8 cellular contexts compared by ENCODE assay signal in genomic region chr16:28823291-28823718, GRCh38. TPM values are rescaled to one million over a fixed set of nuclear protein-coding genes. Genes with fewer than 3 reads are reported as not detected.
DNase-seq lines count a peak whose midpoint lies in the region; ATAC-seq and TF ChIP-seq lines count a peak whose summit lies in the region.

No MANE protein-coding gene starts in this region.

- intact Hi-C loops in Panc1 (cut with micrococcal nuclease; ENCODE audit: unreplicated experiment): no loop called here

- H3K27me3 ChIP-seq in Panc1 (ENCODE audit: control insufficient read depth, insufficient read depth, low read length): no peaks in the 10 kb centered on the region

- TF ChIP-seq CTCF in AG09309 (IDR thresholded peaks at IDR 0.05; ENCODE audit: control insufficient read depth, insufficient read depth, low read depth, low read length, missing control alignments) (no peak), Panc1 (IDR thresholded peaks at IDR 0.05) (no peak), endothelial cell (IDR thresholded peaks at IDR 0.05; ENCODE audit: unreplicated experiment) (no peak), nephron progenitor cell (IDR thresholded peaks at IDR 0.05) (no peak)

- in situ Hi-C loops in Panc1 (cut with HindIII; ENCODE audit: low pct_unique_long_range_greater_than_20kb, low sequenced_read_pairs): no loop called here

- H3K4me1 ChIP-seq in Panc1 (ENCODE audit: control insufficient read depth, insufficient read depth, low read length): peaks cover 26% of the 10 kb centered on the region

- H3K27ac Mint-ChIP-seq in endothelial cell (ENCODE audit: unreplicated experiment) (no peak overlapping the region), nephron progenitor cell (no peak overlapping the region)

- peaks cover 10% of the 10 kb centered on the region for H3K4me1 Mint-ChIP-seq in endothelial cell (ENCODE audit: unreplicated experiment)
- peaks cover 46% of the 10 kb centered on the region for H3K4me1 Mint-ChIP-seq in nephron progenitor cell

- H3K4me3 ChIP-seq in AG09309 (ENCODE audit: control insufficient read depth, low read depth, low read length) (peak overlapping the region; percentile 71), Panc1 (ENCODE audit: low read depth in 2 of 2, low read length in 2 of 2) (peak overlapping the region; percentile 73 to 77)

- ATAC-seq in GM21381 (IDR thresholded peaks at IDR 0.05; ENCODE audit: unreplicated experiment): peak; percentile 2
- ATAC-seq in Panc1: no peak

- no TSS peak for BruUV-seq in Panc1 (replicated peaks; lab: Mats Ljungman, UMichigan)

- H3K27me3 Mint-ChIP-seq in endothelial cell (ENCODE audit: unreplicated experiment): peaks cover 14% of the 10 kb centered on the region
- peaks cover 4% of the 10 kb centered on the region for H3K27me3 Mint-ChIP-seq in nephron progenitor cell (ENCODE audit: low read depth, poor library complexity)

- POLR2A ChIA-PET in Panc1 (lab: Charles Lee): no interaction called here

- H3K36me3 ChIP-seq in Panc1 (ENCODE audit: control insufficient read depth, insufficient read depth, low read length): peaks cover 36% of the 10 kb centered on the region

- H3K9me3 ChIP-seq in Panc1 (ENCODE audit: control insufficient read depth, insufficient read depth, low read depth, low read length): no peaks in the 10 kb centered on the region

- DNase-seq in AG09309 (ENCODE audit: low read depth) (no peak), Panc1 (ENCODE audit: low read depth, low spot score) (no peak), endothelial cell (ENCODE audit: low spot score) (peak; percentile 42), nephron progenitor cell (peak; percentile 54), NCI-H526 treated with DMSO at 0.1 percent for 48 hours (lab: John Stamatoyannopoulos, UW) (no peak), A172 (ENCODE audit: low spot score) (no peak), cerebellar cortex (ENCODE audit: low spot score) (no peak)

- H3K4me3 Mint-ChIP-seq in endothelial cell (ENCODE audit: unreplicated experiment): no peak overlapping the region
- peak overlapping the region; percentile 99 for H3K4me3 Mint-ChIP-seq in nephron progenitor cell

- CTCF ChIA-PET in Panc1 (lab: Charles Lee): no interaction called here

- H3K36me3 Mint-ChIP-seq in endothelial cell (ENCODE audit: low read depth, unreplicated experiment): peaks cover 28% of the 10 kb centered on the region
- peaks cover 54% of the 10 kb centered on the region for H3K36me3 Mint-ChIP-seq in nephron progenitor cell (ENCODE audit: low read depth)

- H3K27ac ChIP-seq in Panc1 (ENCODE audit: low read length): peak overlapping the region; percentile 93

- H3K9me3 Mint-ChIP-seq in endothelial cell (ENCODE audit: unreplicated experiment): no peaks in the 10 kb centered on the region
- no peaks in the 10 kb centered on the region for H3K9me3 Mint-ChIP-seq in nephron progenitor cell

RNA-seq across cellular contexts. Expression of gene ATXN2L, which starts 0.5 kb away (rescaled TPM):
- 270 TPM for total RNA-seq in Panc1 (2021; ENCODE audit: unreplicated experiment)
- 314 TPM for polyA plus RNA-seq in Panc1 (2012; ENCODE audit: insufficient read length)
- 184 TPM for total RNA-seq in endothelial cell (ENCODE audit: unreplicated experiment)
- total RNA-seq in A172 (2014; rRNA removed; shearing (Covaris generic)): 39.4 and 40.0 TPM in 2 replicates

RNA-seq across cellular contexts. Expression of gene TUFM, which starts 22.8 kb away (rescaled TPM):
- total RNA-seq in Panc1 (2021; ENCODE audit: unreplicated experiment) (231 TPM), endothelial cell (ENCODE audit: unreplicated experiment) (173 TPM)
- polyA plus RNA-seq in Panc1 (2012; ENCODE audit: insufficient read length): 389 TPM
- total RNA-seq in A172 (2014; rRNA removed; shearing (Covaris generic)): 197 and 225 TPM in 2 replicates

RNA-seq across cellular contexts. Expression of gene SH2B1, which starts 40.3 kb away (rescaled TPM):
- total RNA-seq in Panc1 (2021; ENCODE audit: unreplicated experiment) (66.2 TPM), endothelial cell (ENCODE audit: unreplicated experiment) (46.9 TPM)
- polyA plus RNA-seq in Panc1 (2012; ENCODE audit: insufficient read length): 84.0 TPM
- 17.1 and 19.3 TPM in 2 replicates for total RNA-seq in A172 (2014; rRNA removed; shearing (Covaris generic))

RNA-seq across cellular contexts. Expression of gene ATP2A1, which starts 55.0 kb away (rescaled TPM):
- 2.9 TPM for total RNA-seq in Panc1 (2021; ENCODE audit: unreplicated experiment)
- 2.7 TPM for polyA plus RNA-seq in Panc1 (2012; ENCODE audit: insufficient read length)
- 1.9 TPM for total RNA-seq in endothelial cell (ENCODE audit: unreplicated experiment)
- 0.14 and 1.1 TPM in 2 replicates for total RNA-seq in A172 (2014; rRNA removed; shearing (Covaris generic))

Comparison
In these comparisons a context has a peak if more than half of its experiments do, and no peak if none do; other contexts are left out.
1. DNase-seq: peak in endothelial cell (single experiment) and nephron progenitor cell (single experiment); none in AG09309 (single experiment), Panc1 (single experiment), NCI-H526 treated with DMSO at 0.1 percent for 48 hours (single experiment), A172 (single experiment) and cerebellar cortex (single experiment).